In genomic region chr12:3445127-3445978, GRCh38 we compare ENCODE assay signal across 18 cellular contexts. TPM values are rescaled to one million over a fixed set of nuclear protein-coding genes. Genes with fewer than 3 reads are reported as not detected.
"Had no signal": no experiment of that assay in that cellular context is flagged by ENCODE, and none has a peak within 500 bp of the region (broad histone marks: within the 10 kb centered on the region; RNA-seq: fewer than 3 reads in every experiment).

No MANE protein-coding gene starts in this region.

- H3K27ac ChIP-seq: adrenal gland, epithelial cell of prostate, gastrocnemius medialis had no signal

- ATAC-seq: gastrocnemius medialis, left ventricle myocardium superior had no signal

- H3K4me3 ChIP-seq: adrenal gland, gastrocnemius medialis had no signal

- H3K36me3 ChIP-seq: adrenal gland, gastrocnemius medialis had no signal

- H3K9me3 ChIP-seq: adrenal gland, gastrocnemius medialis had no signal

- H3K4me1 ChIP-seq: adrenal gland, gastrocnemius medialis had no signal

- DNase-seq: activated B cell treated with CpG ODN at 0.5 μM for 24 hours; activated CD4-positive, alpha-beta T cell treated with anti-CD3 and anti-CD28 coated beads, Interleukin-2, amount 50 U/mL, for 1 hour; activated naive CD4-positive, alpha-beta T cell treated with anti-CD3 and anti-CD28 coated beads, Interleukin-2, amount 10 ng/mL, durations not matched to agents 7 days and 5 days; adrenal gland; central memory CD4-positive, alpha-beta T cell; effector memory CD4-positive, alpha-beta T cell; gastrocnemius medialis; left ventricle myocardium superior; mesendoderm; stimulated activated CD4-positive, alpha-beta T cell treated with anti-CD3 and anti-CD28 coated beads, Interleukin-15, amount 100 ng/mL, for 24 hours; T-helper 2 cell; trophoblast cell had no signal

- FAIRE-seq: TTC549 had no signal

- H3K27me3 ChIP-seq: adrenal gland, gastrocnemius medialis had no signal

RNA-seq across cellular contexts. Expression of gene PRMT8, which starts 45.6 kb away (rescaled TPM):
- total RNA-seq: activated B cell treated with CpG ODN at 0.5 μM for 24 hours; activated CD8-positive, alpha-beta memory T cell treated with anti-CD3 and anti-CD28 coated beads for 36 hours; activated T-helper 2 cell treated with anti-CD3 and anti-CD28 coated beads, Interferon-gamma antibody, Interleukin-2, Interleukin-4, amounts not matched to agents 10 μg/mL and 5 μg/mL and 100 μg/mL, durations not matched to agents 14 hours and 24 hours and 36 hours; adrenal gland; gastrocnemius medialis; left ventricle myocardium superior; osteocyte; subcutaneous adipose tissue had no signal
